Comparison of ENCODE assay signal across 12 cellular contexts in genomic region chr5:159095882-159096554, GRCh38. TPM values are rescaled to one million over a fixed set of nuclear protein-coding genes. Genes with fewer than 3 reads are reported as not detected.
DNase-seq lines count a peak whose midpoint lies in the region; FAIRE-seq and TF ChIP-seq lines count a peak whose summit lies in the region.
"Had no signal": no experiment of that assay in that cellular context is flagged by ENCODE, and none has a peak within 500 bp of the region (broad histone marks: within the 10 kb centered on the region; RNA-seq: fewer than 3 reads in every experiment).

No MANE protein-coding gene starts in this region.

- FAIRE-seq in GM12892 (lab: Jason Lieb, UNC): peak; percentile 24

- TF ChIP-seq EP300 in stomach (IDR thresholded peaks at IDR 0.05): no peak

- whole genome bisulfite sequencing in stomach, 5 donors: 22 to 32% (median 27%) methylated on average over 21 to 27 of the region's 27 CpGs

- H3K27me3 ChIP-seq in layer of hippocampus (ENCODE audit: control insufficient read depth, insufficient read depth, low read length) (peaks cover 28% of the 10 kb centered on the region), stomach (peaks cover 3 to 64% (median 48%) of the 10 kb centered on the region in 3 donors), SJCRH30 (no peaks in the 10 kb centered on the region)

- DNase-seq in GM12892 (ENCODE audit: insufficient read length) (no peak), astrocyte of the cerebellum (ENCODE audit: low read depth) (no peak), stomach (no peak), SJCRH30 (no peak), globus pallidus (ENCODE audit: low spot score) (no peak), GM19238 (ENCODE audit: insufficient read length, low spot score) (no peak), AG08395 (ENCODE audit: low spot score) (no peak)
- DNase-seq: central memory CD4-positive, alpha-beta T cell; DMS153; naive thymus-derived CD8-positive, alpha-beta T cell; NCI-H524 treated with DMSO at 0.1 percent for 48 hours had no signal

- TF ChIP-seq CTCF in astrocyte of the cerebellum (IDR thresholded peaks at IDR 0.05; ENCODE audit: low read depth, low read length, missing control alignments) (no peak), stomach (IDR thresholded peaks at IDR 0.05) (no peak)

- H3K4me1 ChIP-seq in stomach: peaks cover 14 to 54% (median 45%) of the 10 kb centered on the region in 4 donors
- H3K4me1 ChIP-seq in SJCRH30: peaks cover 30% of the 10 kb centered on the region

- in situ Hi-C loops in astrocyte of the cerebellum (cut with HindIII; ENCODE audit: low sequenced_read_pairs): no loop called here

- H3K27ac ChIP-seq in layer of hippocampus (ENCODE audit: low read depth, low read length) (peak overlapping the region; percentile 52), stomach (peak overlapping the region in 4 of 5 donors; percentile 61 to 85 (median 80)), SJCRH30 (no peak overlapping the region)

- H3K4me3 ChIP-seq in astrocyte of the cerebellum (ENCODE audit: low read depth, low read length) (peak overlapping the region; percentile 63), stomach (peak overlapping the region; percentile 44 to 55 (median 52)), SJCRH30 (no peak overlapping the region)

- H3K36me3 ChIP-seq in stomach: no peaks in the 10 kb centered on the region
- no peaks in the 10 kb centered on the region for H3K36me3 ChIP-seq in SJCRH30

- TF ChIP-seq POLR2A in GM12892 (IDR thresholded peaks at IDR 0.05; ENCODE audit: low read depth, low read length) (no peak), stomach (IDR thresholded peaks at IDR 0.05) (no peak)

- no peaks in the 10 kb centered on the region for H3K9me3 ChIP-seq in stomach
- no peaks in the 10 kb centered on the region for H3K9me3 ChIP-seq in SJCRH30 (replicated peaks)

- intact Hi-C loops in stomach (cut with DNase I; ENCODE audit: low total_unique reads): no loop called here

RNA-seq across cellular contexts. Expression of gene EBF1, which starts 3.7 kb away (rescaled TPM):
- polyA plus RNA-seq in GM12892 (2012; ENCODE audit: missing spikeins): 9.5 TPM
- total RNA-seq in stomach: 10 to 100 TPM in 3 of 5 donors, 1 to 10 TPM in 2; 8.4 to 70.6 (median 18.0) TPM
- polyA plus RNA-seq in stomach: 1 to 10 TPM; 1.8 to 1.9 (median 1.9) TPM
- total RNA-seq in SJCRH30 (2014; rRNA removed; shearing (Covaris generic)): 11.9 and 12.5 TPM in 2 replicates
